Comparison of ENCODE assay signal across 8 cellular contexts in the genomic region with DNA sequence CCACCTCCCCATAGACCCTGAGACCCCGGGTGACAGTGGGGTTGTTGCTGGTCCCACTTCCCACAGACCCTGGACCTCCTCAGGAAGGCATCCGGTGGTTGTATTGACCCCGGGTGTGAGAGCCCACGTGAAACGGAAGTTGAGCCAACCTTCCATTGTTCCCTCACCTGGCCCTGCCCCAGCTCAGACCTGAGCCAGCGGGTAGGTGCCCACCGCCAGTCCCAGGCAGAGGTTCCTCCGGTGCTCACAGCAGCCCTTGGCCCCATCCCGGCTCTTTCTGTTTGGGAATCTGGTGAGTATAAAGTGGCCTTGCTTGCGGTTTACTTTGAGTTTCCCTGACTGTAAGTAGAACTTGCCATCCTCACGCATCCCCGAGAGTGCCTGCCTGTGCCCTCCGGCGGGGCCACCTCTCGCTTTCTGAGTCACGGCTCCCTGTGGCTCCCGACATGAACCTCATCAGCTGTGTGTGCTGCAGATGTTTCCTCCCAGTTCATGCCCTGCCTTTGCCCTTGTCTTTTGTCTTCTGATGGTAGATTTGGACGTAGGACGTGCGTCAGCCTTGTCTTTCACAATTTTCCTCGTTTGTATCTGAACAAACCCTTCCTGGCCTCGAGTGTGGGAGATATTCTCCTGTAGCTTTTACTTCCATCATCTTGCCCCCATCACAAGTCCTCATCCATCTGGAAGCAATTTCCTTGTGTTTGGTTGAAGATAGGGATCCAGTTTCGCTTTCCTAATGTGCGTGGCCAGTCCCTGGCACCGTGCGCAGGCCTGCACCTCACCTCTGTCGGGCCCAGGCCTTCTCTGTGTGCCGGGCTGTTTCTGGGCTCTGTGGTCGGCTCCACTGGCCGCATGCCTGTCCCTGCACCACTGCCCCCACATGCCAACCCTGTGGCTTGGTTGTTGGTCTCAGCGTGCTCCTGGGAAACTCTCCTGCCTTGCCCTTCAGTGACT.
DNase-seq lines count a peak whose midpoint lies in the region; ATAC-seq, FAIRE-seq and TF ChIP-seq lines count a peak whose summit lies in the region.

No MANE protein-coding gene starts in this region.

- TF ChIP-seq CTCF in brain microvascular endothelial cell (IDR thresholded peaks at IDR 0.05; ENCODE audit: low read depth, low read length, missing control alignments) (no peak), lung (IDR thresholded peaks at IDR 0.05; ENCODE audit: control extremely low read depth, extremely low read depth) (no peak)

- H3K4me3 ChIP-seq in brain microvascular endothelial cell (ENCODE audit: low read depth, low read length) = no peak overlapping the region
- H3K4me3 ChIP-seq in lung = no peak overlapping the region

- in situ Hi-C loops in brain microvascular endothelial cell (cut with HindIII; ENCODE audit: low pct_ligation_motif_present, low sequenced_read_pairs) = no loop called here

- no peak for ATAC-seq in lung (ENCODE audit: insufficient read depth, low FRiP score)
- ATAC-seq in GM19328 (IDR thresholded peaks at IDR 0.05; ENCODE audit: unreplicated experiment) = no peak

- FAIRE-seq in GM19239 (lab: Jason Lieb, UNC) = no peak

- H3K36me3 ChIP-seq in brain microvascular endothelial cell (replicated peaks) (no peaks in the 10 kb centered on the region), lung (ENCODE audit: control insufficient read depth in 2 of 2, insufficient read depth in 2 of 2, low read length in 2 of 2) (no peaks in the 10 kb centered on the region)

- peaks cover 0 to 3% of the 10 kb centered on the region in 2 donors for H3K4me1 ChIP-seq in lung (ENCODE audit: control insufficient read depth in 2 of 2, insufficient read depth in 2 of 2, low read length in 2 of 2)

- 63 to 72% methylated on average over 31 of the region's 31 CpGs for WGBS in lung, 2 donors

- H3K27ac ChIP-seq in brain microvascular endothelial cell (peak overlapping the region; percentile 25), lung (ENCODE audit: low read depth in 1 of 2, low read length in 1 of 2) (no peak overlapping the region)

- no peaks in the 10 kb centered on the region for H3K27me3 ChIP-seq in brain microvascular endothelial cell (replicated peaks)
- no peaks in the 10 kb centered on the region for H3K27me3 ChIP-seq in lung (ENCODE audit: control insufficient read depth, insufficient read depth)

- peak in 2 of 3 donors; percentile 8 to 20 for DNase-seq in stimulated activated CD4-positive, alpha-beta T cell treated with anti-CD3 and anti-CD28 coated beads, TNF-alpha, amount 100 ng/mL, for 48 hours (ENCODE audit: low read depth in 3 of 3)
- no peak for DNase-seq in stimulated activated CD4-positive, alpha-beta T cell treated with anti-CD3 and anti-CD28 coated beads, Interleukin-4, amount 100 ng/mL, for 1 hour
- DNase-seq in brain microvascular endothelial cell (peak; percentile 68), lung (ENCODE audit: low spot score) (peak; percentile 29), NCI-H2227 (lab: John Stamatoyannopoulos, UW; ENCODE audit: unreplicated experiment) (no peak), GM19239 (ENCODE audit: insufficient read length, low spot score) (no peak), NCI-H128 (lab: John Stamatoyannopoulos, UW; ENCODE audit: unreplicated experiment) (no peak)

- no peaks in the 10 kb centered on the region for H3K9me3 ChIP-seq in lung (ENCODE audit: control insufficient read depth in 2 of 2, insufficient read depth in 1 of 2, low read length in 1 of 2)

Comparison
In these comparisons a context has a peak if more than half of its experiments do, and no peak if none do; other contexts are left out.
1. DNase-seq: peak in stimulated activated CD4-positive, alpha-beta T cell treated with anti-CD3 and anti-CD28 coated beads, TNF-alpha, amount 100 ng/mL, for 48 hours (2 of 3), brain microvascular endothelial cell (single experiment) and lung (single experiment); none in stimulated activated CD4-positive, alpha-beta T cell treated with anti-CD3 and anti-CD28 coated beads, Interleukin-4, amount 100 ng/mL, for 1 hour (single experiment), NCI-H2227 (single experiment), GM19239 (single experiment) and NCI-H128 (single experiment).